In genomic region chr4:105715692-105716278, GRCh38 we compare ENCODE assay signal across 8 cellular contexts. TPM values are rescaled to one million over a fixed set of nuclear protein-coding genes. Genes with fewer than 3 reads are reported as not detected.
DNase-seq lines count a peak whose midpoint lies in the region; FAIRE-seq and TF ChIP-seq lines count a peak whose summit lies in the region.

No MANE protein-coding gene starts in this region.

- no peak overlapping the region for H3K27ac ChIP-seq in Karpas-422 (ENCODE audit: low read length)
- peak overlapping the region; percentile 8; the same call in 1 of the 2 replicates for H3K27ac ChIP-seq in VCaP

- peaks cover 44% of the 10 kb centered on the region for H3K4me1 ChIP-seq in Karpas-422 (ENCODE audit: low read length)

- H3K4me3 ChIP-seq in Karpas-422 (ENCODE audit: low read length) (no peak overlapping the region), H7 (ENCODE audit: insufficient read depth, low read depth, low read length) (no peak overlapping the region)

- no peaks in the 10 kb centered on the region; the same call in 1 of the 2 replicates for H4K20me1 ChIP-seq in Karpas-422 (ENCODE audit: insufficient read depth, low read depth, low read length)

- no peaks in the 10 kb centered on the region for H3K9me2 ChIP-seq in Karpas-422 (replicated peaks; ENCODE audit: insufficient read depth, low read length)

- no peaks in the 10 kb centered on the region for H3K27me3 ChIP-seq in Karpas-422 (ENCODE audit: low read length)
- H3K27me3 ChIP-seq in H7 (ENCODE audit: control insufficient read depth, insufficient read depth, low read length), result no peaks in the 10 kb centered on the region

- H3K36me3 ChIP-seq in Karpas-422 (ENCODE audit: insufficient read depth, low read length) (peaks cover 7% of the 10 kb centered on the region; the same call in 1 of the 2 replicates), H7 (replicated peaks; ENCODE audit: control insufficient read depth, insufficient read depth, low read length) (peaks cover 3% of the 10 kb centered on the region)

- no peak for FAIRE-seq in D721Med (lab: Jason Lieb, UNC)

- H3K4me2 ChIP-seq in Karpas-422 (ENCODE audit: low read depth, low read length, poor library complexity, severe bottlenecking), result no peak overlapping the region

- no peak overlapping the region for H2AFZ ChIP-seq in Karpas-422 (ENCODE audit: low read length)

- H3K9ac ChIP-seq in Karpas-422 (ENCODE audit: low read length), result no peak overlapping the region

- TF ChIP-seq CTCF in D721Med (IDR thresholded peaks at IDR 0.05; ENCODE audit: insufficient read depth, missing control alignments), result peak; percentile 56
- peak; percentile 75 for TF ChIP-seq CTCF in VCaP (conservative IDR thresholded peaks at IDR 0.05)

- peaks cover 65% of the 10 kb centered on the region for H3K79me2 ChIP-seq in Karpas-422 (ENCODE audit: low read length)

- DNase-seq in D721Med (ENCODE audit: insufficient read length, low spot score), result no peak
- DNase-seq in Karpas-422, result peak; percentile 49
- DNase-seq in inferior parietal cortex (ENCODE audit: extremely low spot score), result peak; percentile 69
- no peak for DNase-seq in H7
- DNase-seq in activated CD4-positive, alpha-beta T cell treated with anti-CD3 and anti-CD28 coated beads for 4 hours, result no peak
- DNase-seq in activated naive CD4-positive, alpha-beta T cell treated with Interleukin-2 at 50 U/mL for 16 hours, result no peak
- no peak for DNase-seq in UCSD-AML1 (lab: John Stamatoyannopoulos, UW; ENCODE audit: unreplicated experiment)

- no peaks in the 10 kb centered on the region for H3K9me3 ChIP-seq in Karpas-422 (ENCODE audit: low read length)

RNA-seq across cellular contexts. Expression of gene GSTCD, which starts 7.2 kb away (rescaled TPM):
- 20.6 and 23.9 TPM in 2 replicates for total RNA-seq in Karpas-422 (2014; rRNA removed; shearing (Covaris generic); ENCODE audit: low replicate concordance)
- 25.1 and 36.7 TPM in 2 replicates for total RNA-seq in H7 (2014; rRNA removed; shearing (Covaris generic))

RNA-seq across cellular contexts. Expression of gene INTS12, which starts 7.3 kb away (rescaled TPM):
- total RNA-seq in Karpas-422 (2014; rRNA removed; shearing (Covaris generic); ENCODE audit: low replicate concordance), result 23.4 and 25.3 TPM in 2 replicates
- 4.7 and 9.1 TPM in 2 replicates for total RNA-seq in H7 (2014; rRNA removed; shearing (Covaris generic))

Comparison
In these comparisons a context has a peak if more than half of its experiments do, and no peak if none do; other contexts are left out.
1. DNase-seq: peak in Karpas-422 (single experiment) and inferior parietal cortex (single experiment); none in D721Med (single experiment), H7 (single experiment), activated CD4-positive, alpha-beta T cell treated with anti-CD3 and anti-CD28 coated beads for 4 hours (0 of 2), activated naive CD4-positive, alpha-beta T cell treated with Interleukin-2 at 50 U/mL for 16 hours (single experiment) and UCSD-AML1 (single experiment).